8 cellular contexts compared by ENCODE assay signal in genomic region chr12:132488127-132489077, GRCh38. TPM values are rescaled to one million over a fixed set of nuclear protein-coding genes. Genes with fewer than 3 reads are reported as not detected.
A peak's percentile ranks its signal among the peaks of the same experiment; 100 is the strongest.
DNase-seq lines count a peak whose midpoint lies in the region; ATAC-seq lines count a peak whose summit lies in the region.

No MANE protein-coding gene starts in this region.

- H3K4me3 Mint-ChIP-seq in CD4-positive, alpha-beta memory T cell, result peak overlapping the region; percentile 86 to 97 (median 93)
- peak overlapping the region; percentile 77 for H3K4me3 Mint-ChIP-seq in activated naive CD8-positive, alpha-beta T cell treated with anti-CD3 and anti-CD28 coated beads, Interleukin-2, amount 50 U/mL, for 24 hours

- no peaks in the 10 kb centered on the region for H3K36me3 ChIP-seq in CD4-positive, alpha-beta memory T cell (ENCODE audit: insufficient read depth, low read length)
- no peaks in the 10 kb centered on the region for H3K36me3 ChIP-seq in mucosa of stomach (ENCODE audit: control insufficient read depth, insufficient read depth, low read length)

- peaks cover 0 to 15% of the 10 kb centered on the region in 2 donors for H3K36me3 Mint-ChIP-seq in CD4-positive, alpha-beta memory T cell
- H3K36me3 Mint-ChIP-seq in activated naive CD8-positive, alpha-beta T cell treated with anti-CD3 and anti-CD28 coated beads, Interleukin-2, amount 50 U/mL, for 24 hours (ENCODE audit: low read depth), result no peaks in the 10 kb centered on the region

- H3K9me3 Mint-ChIP-seq in CD4-positive, alpha-beta memory T cell, result no peaks in the 10 kb centered on the region
- H3K9me3 Mint-ChIP-seq in activated naive CD8-positive, alpha-beta T cell treated with anti-CD3 and anti-CD28 coated beads, Interleukin-2, amount 50 U/mL, for 24 hours, result no peaks in the 10 kb centered on the region

- peak overlapping the region; percentile 37 for H3K9ac ChIP-seq in mucosa of stomach (ENCODE audit: low read length)

- intact Hi-C loops in CD4-positive, alpha-beta memory T cell (cut with micrococcal nuclease), result loop anchor here (1.0 kb wide), 3 partner anchors 11 to 299 kb away; no protein-coding TSS in a partner anchor

- H3K4me1 ChIP-seq in CD4-positive, alpha-beta memory T cell (ENCODE audit: insufficient read depth, low read length), result peaks cover 40% of the 10 kb centered on the region
- H3K4me1 ChIP-seq in mucosa of stomach (ENCODE audit: control insufficient read depth, insufficient read depth, low read length), result peaks cover 38% of the 10 kb centered on the region

- ATAC-seq in activated naive CD8-positive, alpha-beta T cell treated with anti-CD3 and anti-CD28 coated beads, Interleukin-2, amount 50 U/mL, for 24 hours, result no peak

- H3K27me3 Mint-ChIP-seq in CD4-positive, alpha-beta memory T cell, result no peaks in the 10 kb centered on the region
- H3K27me3 Mint-ChIP-seq in activated naive CD8-positive, alpha-beta T cell treated with anti-CD3 and anti-CD28 coated beads, Interleukin-2, amount 50 U/mL, for 24 hours, result no peaks in the 10 kb centered on the region

- H3K4me3 ChIP-seq in CD4-positive, alpha-beta memory T cell (ENCODE audit: low read length in 2 of 2), result peak overlapping the region; percentile 64 to 81
- H3K4me3 ChIP-seq in mucosa of stomach (ENCODE audit: low read length), result no peak overlapping the region

- H3K27ac ChIP-seq in CD4-positive, alpha-beta memory T cell (ENCODE audit: low read depth, low read length), result peak overlapping the region; percentile 83

- POLR2A ChIA-PET in CD4-positive, alpha-beta memory T cell (lab: Charles Lee; ENCODE audit: partially characterized antibody), result interaction anchor here (0.6 to 4.7 kb wide), 15 partner anchors 11 to 343 kb away, joined by 3 to 70 read pairs (median 5); no protein-coding TSS in a partner anchor

- CTCF ChIA-PET in CD4-positive, alpha-beta memory T cell (lab: Charles Lee; ENCODE audit: partially characterized antibody), result interaction anchor here (0.7 to 1.6 kb wide), 2 partner anchors 58 to 73 kb away, joined by 4 read pairs; no protein-coding TSS in a partner anchor

- peak; percentile 38 to 66 (median 50) for DNase-seq in CD4-positive, alpha-beta memory T cell
- DNase-seq in Kasumi-1 (lab: John Stamatoyannopoulos, UW) (peak; percentile 52 to 69), cerebellar nuclear complex (lab: John Stamatoyannopoulos, UW) (no peak), NCI-H526 (lab: John Stamatoyannopoulos, UW) (no peak), NCI-H2227 treated with DMSO at 0.1 percent for 48 hours (lab: John Stamatoyannopoulos, UW) (no peak)
- DNase-seq in activated naive CD8-positive, alpha-beta T cell treated with anti-CD3 and anti-CD28 coated beads, Interleukin-2, amount 50 U/mL, for 24 hours, result no peak
- no peak for DNase-seq in stimulated activated CD8-positive, alpha-beta memory T cell treated with anti-CD3 and anti-CD28 coated beads, Interleukin-4, amount 100 ng/mL, for 48 hours

- H3K27ac Mint-ChIP-seq in CD4-positive, alpha-beta memory T cell, result peak overlapping the region; percentile 92 to 98 (median 97)
- peak overlapping the region; percentile 85 for H3K27ac Mint-ChIP-seq in activated naive CD8-positive, alpha-beta T cell treated with anti-CD3 and anti-CD28 coated beads, Interleukin-2, amount 50 U/mL, for 24 hours

- no peaks in the 10 kb centered on the region for H3K27me3 ChIP-seq in CD4-positive, alpha-beta memory T cell (ENCODE audit: insufficient read depth, low read length)
- no peaks in the 10 kb centered on the region for H3K27me3 ChIP-seq in mucosa of stomach (ENCODE audit: control insufficient read depth, insufficient read depth, low read length)

- no peaks in the 10 kb centered on the region for H3K9me3 ChIP-seq in CD4-positive, alpha-beta memory T cell (ENCODE audit: control insufficient read depth in 1 of 2, low read length in 2 of 2)
- H3K9me3 ChIP-seq in mucosa of stomach (ENCODE audit: control insufficient read depth, low read length), result no peaks in the 10 kb centered on the region

- peaks cover 31 to 62% (median 43%) of the 10 kb centered on the region in 4 donors for H3K4me1 Mint-ChIP-seq in CD4-positive, alpha-beta memory T cell
- peaks cover 49% of the 10 kb centered on the region for H3K4me1 Mint-ChIP-seq in activated naive CD8-positive, alpha-beta T cell treated with anti-CD3 and anti-CD28 coated beads, Interleukin-2, amount 50 U/mL, for 24 hours

RNA-seq across cellular contexts. Expression of gene FBRSL1, which starts 1.5 kb away (rescaled TPM):
- 100 to 1,000 TPM in 1 of 2 experiments, 10 to 100 TPM in 1; 97.3 to 101 TPM for total RNA-seq in CD4-positive, alpha-beta memory T cell
- 1 to 10 TPM in 1 of 2 donors, not detected in 1; 3.1 TPM for polyA plus RNA-seq in CD4-positive, alpha-beta memory T cell

Comparison
In these comparisons a context has a peak if more than half of its experiments do, and no peak if none do; other contexts are left out.
1. DNase-seq: peak in CD4-positive, alpha-beta memory T cell (5 of 5) and Kasumi-1 (2 of 2); none in activated naive CD8-positive, alpha-beta T cell treated with anti-CD3 and anti-CD28 coated beads, Interleukin-2, amount 50 U/mL, for 24 hours (single experiment), cerebellar nuclear complex (0 of 2), NCI-H526 (0 of 2), stimulated activated CD8-positive, alpha-beta memory T cell treated with anti-CD3 and anti-CD28 coated beads, Interleukin-4, amount 100 ng/mL, for 48 hours (single experiment) and NCI-H2227 treated with DMSO at 0.1 percent for 48 hours (single experiment).